Comparison of ENCODE assay signal across 20 cellular contexts in genomic region chr13:51676739-51677138, GRCh38.
DNase-seq lines count a peak whose midpoint lies in the region; ATAC-seq, FAIRE-seq and TF ChIP-seq lines count a peak whose summit lies in the region.
"Had no signal": no experiment of that assay in that cellular context is flagged by ENCODE, and none has a peak within 500 bp of the region (broad histone marks: within the 10 kb centered on the region; RNA-seq: fewer than 3 reads in every experiment).

No MANE protein-coding gene starts in this region.

- H3K4me1 ChIP-seq in HepG2 (ENCODE audit: insufficient read depth, low read length) (peaks cover 70% of the 10 kb centered on the region), right lobe of liver (peaks cover 0 to 29% (median 3%) of the 10 kb centered on the region in 4 donors), mammary epithelial cell (ENCODE audit: insufficient read depth, low read length) (peaks cover 38% of the 10 kb centered on the region), transverse colon (peaks cover 0 to 4% (median 0%) of the 10 kb centered on the region in 4 donors)
- H3K4me1 ChIP-seq: BE2C had no signal

- TF ChIP-seq POLR2A in HepG2 (IDR thresholded peaks at IDR 0.05; ENCODE audit: insufficient read depth in 1 of 2, low read depth in 2 of 2, low read length in 2 of 2) (no peak), right lobe of liver (IDR thresholded peaks at IDR 0.05) (no peak), transverse colon (IDR thresholded peaks at IDR 0.05) (no peak)

- no peaks in the 10 kb centered on the region for H3K27me3 ChIP-seq in HepG2 (ENCODE audit: control insufficient read depth in 1 of 2, insufficient read depth in 2 of 2, low read length in 2 of 2)
- H3K27me3 ChIP-seq in right lobe of liver = no peaks in the 10 kb centered on the region
- H3K27me3 ChIP-seq in mammary epithelial cell (ENCODE audit: insufficient read depth, low read length) = no peaks in the 10 kb centered on the region
- no peaks in the 10 kb centered on the region for H3K27me3 ChIP-seq in transverse colon
- H3K27me3 ChIP-seq: BE2C, BLaER1 had no signal

- peaks cover 8 to 40% of the 10 kb centered on the region in 2 experiments for H3K36me3 ChIP-seq in HepG2 (replicated peaks in 1 of 2; ENCODE audit: control insufficient read depth in 1 of 2, insufficient read depth in 2 of 2, low read length in 2 of 2)
- H3K36me3 ChIP-seq in right lobe of liver = no peaks in the 10 kb centered on the region
- H3K36me3 ChIP-seq in mammary epithelial cell (ENCODE audit: insufficient read depth, low read length) = no peaks in the 10 kb centered on the region
- H3K36me3 ChIP-seq in transverse colon = no peaks in the 10 kb centered on the region
- H3K36me3 ChIP-seq: BE2C had no signal

- TF ChIP-seq CTCF in HepG2 (CRISPR knock-in tag; IDR thresholded peaks at IDR 0.05) (no peak), right lobe of liver (IDR thresholded peaks at IDR 0.05) (no peak), mammary epithelial cell (conservative IDR thresholded peaks at IDR 0.05 in 1 of 2, IDR thresholded peaks at IDR 0.05 in 1 of 2; ENCODE audit: extremely low read depth in 1 of 2, insufficient read depth in 1 of 2, low read depth in 1 of 2, low read length in 2 of 2) (no peak), transverse colon (IDR thresholded peaks at IDR 0.05) (no peak)

- in situ Hi-C loops in HepG2 (cut with HindIII; ENCODE audit: extremely low pct_ligation_motif_present, low pct_unique_long_range_greater_than_20kb) = no loop called here
- in situ Hi-C loops in mammary epithelial cell (cut with MboI; ENCODE audit: low sequenced_read_pairs in 2 of 2) = no loop called here
- in situ Hi-C loops in transverse colon (cut with MboI; ENCODE audit: low pct_ligation_motif_present in 1 of 4, low pct_unique_long_range_greater_than_20kb in 1 of 4, low sequenced_read_pairs in 3 of 4) = no loop called here

- WGBS in HepG2 (ENCODE audit: low lambda C conversion rate) = 93% methylated on average over 3 of the region's 3 CpGs
- WGBS in right lobe of liver (ENCODE audit: insufficient coverage, low coverage, low lambda C conversion rate, missing lambda C conversion rate) = 95% methylated on average over 3 of the region's 3 CpGs
- 98% methylated on average over 3 of the region's 3 CpGs for whole genome bisulfite sequencing in mammary epithelial cell (ENCODE audit: low coverage, missing lambda C conversion rate)
- WGBS in transverse colon (ENCODE audit: low coverage in 1 of 2), 2 donors = 97% methylated on average over 3 of the region's 3 CpGs

- H4K20me1 ChIP-seq in HepG2 (ENCODE audit: insufficient read depth, low read length) (no peaks in the 10 kb centered on the region), mammary epithelial cell (ENCODE audit: insufficient read depth, low read length) (no peaks in the 10 kb centered on the region)
- H4K20me1 ChIP-seq: BLaER1 had no signal

- ATAC-seq in HepG2 (no peak), right lobe of liver (no peak)

- dilution Hi-C loops in mammary epithelial cell (cut with HindIII; ENCODE audit: low sequenced_read_pairs) = no loop called here

- TF ChIP-seq EP300 in HepG2 (IDR thresholded peaks at IDR 0.05; ENCODE audit: low read depth in 2 of 2, low read length in 2 of 2) (0 out of 4 replicates have a peak, but pooled peaks of 1 of the 2 experiments have one; percentile 21), HepG2 (CRISPR knock-in tag; IDR thresholded peaks at IDR 0.05; ENCODE audit: borderline replicate concordance) (no peak), transverse colon (IDR thresholded peaks at IDR 0.05; ENCODE audit: low read depth) (no peak)

- H3K4me3 ChIP-seq in HepG2 (replicated peaks in 1 of 3; ENCODE audit: insufficient read depth in 1 of 3, low read depth in 2 of 3, low read length in 3 of 3) (no peak overlapping the region), right lobe of liver (no peak overlapping the region), mammary epithelial cell (replicated peaks in 1 of 3; ENCODE audit: insufficient read depth in 1 of 3, low read depth in 2 of 3, low read length in 3 of 3) (no peak overlapping the region), transverse colon (no peak overlapping the region)
- H3K4me3 ChIP-seq: BLaER1 had no signal

- BruUV-seq in HepG2 (replicated peaks; lab: Mats Ljungman, UMichigan) (TSS peak; percentile 8), mammary epithelial cell (replicated peaks; lab: Mats Ljungman, UMichigan) (TSS peak; percentile 3)

- H3K4me2 ChIP-seq in HepG2 (ENCODE audit: low read depth, low read length) (no peak overlapping the region), mammary epithelial cell (ENCODE audit: insufficient read depth, low read depth, low read length) (no peak overlapping the region)
- H3K4me2 ChIP-seq: BLaER1 had no signal

- DNase-seq in HepG2 (ENCODE audit: low spot score) = no peak
- no peak for DNase-seq in right lobe of liver
- no peak for DNase-seq in mammary epithelial cell
- no peak for DNase-seq in transverse colon
- no peak for DNase-seq in pons (ENCODE audit: low spot score)
- DNase-seq: 8988T; ACHN; BE2C; C1 segment of cervical spinal cord; CD4-positive, alpha-beta memory T cell; CD4-positive, CD25-positive, alpha-beta regulatory T cell; CD8-positive, alpha-beta memory T cell; COR-L47; DMS79 treated with DMSO at 0.1 percent for 48 hours; GF-D8 had no signal

- CTCF ChIA-PET in HepG2 (lab: Yijun Ruan, JAX; ENCODE audit: low intra/inter-chr PET ratio, low total read pairs) (no interaction called here), mammary epithelial cell (lab: Charles Lee; ENCODE audit: low non-redundant PET) (interaction anchor here (0.7 kb wide), 1 partner anchor 242 kb away, joined by 3 read pairs; no protein-coding TSS in a partner anchor)

- H2AFZ ChIP-seq in HepG2 (ENCODE audit: low read length) = no peak overlapping the region
- H2AFZ ChIP-seq in mammary epithelial cell (ENCODE audit: low read depth, low read length) = no peak overlapping the region

- H3K9me3 ChIP-seq in HepG2 (ENCODE audit: low read length) (no peaks in the 10 kb centered on the region), right lobe of liver (no peaks in the 10 kb centered on the region), mammary epithelial cell (replicated peaks; ENCODE audit: insufficient read depth, low read length) (no peaks in the 10 kb centered on the region), transverse colon (no peaks in the 10 kb centered on the region)
- H3K9me3 ChIP-seq: BE2C had no signal

- intact Hi-C loops in HepG2 (cut with micrococcal nuclease; ENCODE audit: unreplicated experiment) = no loop called here
- intact Hi-C loops in right lobe of liver (cut with DNase I) = no loop called here
- intact Hi-C loops in mammary epithelial cell (cut with micrococcal nuclease) = loop anchor here (5.0 kb wide), 1 partner anchor 34 kb away; no protein-coding TSS in a partner anchor
- intact Hi-C loops in transverse colon (cut with DNase I; ENCODE audit: low total_unique reads) = no loop called here

- H3K79me2 ChIP-seq in HepG2 (ENCODE audit: insufficient read depth, low read length) = peaks cover 51% of the 10 kb centered on the region
- peaks cover 77% of the 10 kb centered on the region for H3K79me2 ChIP-seq in mammary epithelial cell (ENCODE audit: insufficient read depth, low read length)

- TF ChIP-seq RAD21 in HepG2 (CRISPR knock-in tag; IDR thresholded peaks at IDR 0.05) = no peak

- H3K27ac ChIP-seq in HepG2 (ENCODE audit: extremely low read length, insufficient read depth, low read length) = peak overlapping the region; percentile 26
- no peak overlapping the region for H3K27ac ChIP-seq in right lobe of liver
- no peak overlapping the region for H3K27ac ChIP-seq in mammary epithelial cell (ENCODE audit: insufficient read depth, low read depth, low read length)
- H3K27ac ChIP-seq in transverse colon = no peak overlapping the region
- H3K27ac ChIP-seq: BLaER1 had no signal

- POLR2A ChIA-PET in HepG2 (lab: Yijun Ruan, JAX) = no interaction called here

- FAIRE-seq in HepG2 (lab: Jason Lieb, UNC) = peak; percentile 43
- FAIRE-seq: A204.1, G401.6, GM12891, GM19239 had no signal

- no peak overlapping the region for H3K9ac ChIP-seq in HepG2 (ENCODE audit: insufficient read depth, low read depth, low read length)
- H3K9ac ChIP-seq in mammary epithelial cell (ENCODE audit: insufficient read depth, low read length) = no peak overlapping the region
- H3K9ac ChIP-seq: BLaER1 had no signal

TF ChIP-seq in HepG2, 621 proteins besides CTCF, POLR2A, EP300 and RAD21 (continues in another document):
- TF ChIP-seq POGZ (CRISPR knock-in tag; IDR thresholded peaks at IDR 0.05) = peak; percentile 44; the same call in 1 of the 2 replicates
- TF ChIP-seq HOMEZ (CRISPR knock-in tag; IDR thresholded peaks at IDR 0.05; ENCODE audit: low read depth) = peak; percentile 77; the same call in 1 of the 2 replicates
- TF ChIP-seq SOX5 (CRISPR knock-in tag; IDR thresholded peaks at IDR 0.05; ENCODE audit: borderline replicate concordance) = peak; percentile 24; the same call in 1 of the 2 replicates
- TF ChIP-seq GATAD2A (CRISPR knock-in tag; IDR thresholded peaks at IDR 0.05) = peak; percentile 28; the same call in 1 of the 2 replicates
- TF ChIP-seq BCL6 (CRISPR knock-in tag; IDR thresholded peaks at IDR 0.05) = 0 out of 2 replicates have a peak, but pooled peaks have one; percentile 26
- TF ChIP-seq ZNF644 (CRISPR knock-in tag; IDR thresholded peaks at IDR 0.05; ENCODE audit: low read depth) = peak; percentile 82; the same call in 1 of the 2 replicates
- TF ChIP-seq SOX13 (IDR thresholded peaks at IDR 0.05) = no peak
- peak in 1 of 2 experiments; percentile 31; a peak in 1 of 4 replicates for TF ChIP-seq SOX13 (CRISPR knock-in tag; conservative IDR thresholded peaks at IDR 0.05 in 1 of 2, IDR thresholded peaks at IDR 0.05 in 1 of 2)
- no peak for TF ChIP-seq HMG20A (CRISPR knock-in tag; IDR thresholded peaks at IDR 0.05; ENCODE audit: borderline replicate concordance)
